Comparison of ENCODE assay signal across 10 cellular contexts in genomic region chr2:237322564-237322963, GRCh38.
DNase-seq lines count a peak whose midpoint lies in the region; ATAC-seq and TF ChIP-seq lines count a peak whose summit lies in the region.
"Had no signal": no experiment of that assay in that cellular context is flagged by ENCODE, and none has a peak within 500 bp of the region (broad histone marks: within the 10 kb centered on the region; RNA-seq: fewer than 3 reads in every experiment).

No MANE protein-coding gene starts in this region.

- H3K36me3 ChIP-seq in cardiac muscle cell (no peaks in the 10 kb centered on the region), uterus (no peaks in the 10 kb centered on the region)
- H3K36me3 ChIP-seq: SJCRH30 had no signal

- no peaks in the 10 kb centered on the region for H3K9me3 ChIP-seq in cardiac muscle cell (ENCODE audit: low read depth)
- H3K9me3 ChIP-seq in uterus: no peaks in the 10 kb centered on the region
- H3K9me3 ChIP-seq: SJCRH30 had no signal

- H3K4me3 ChIP-seq in cardiac muscle cell (no peak overlapping the region), uterus (no peak overlapping the region)
- H3K4me3 ChIP-seq: SJCRH30 had no signal

- ATAC-seq in Right ventricle myocardium inferior (no peak), GM18519 (IDR thresholded peaks at IDR 0.05; ENCODE audit: low FRiP score, unreplicated experiment) (no peak)
- peak; percentile 59 for ATAC-seq in activated naive CD8-positive, alpha-beta T cell treated with anti-CD3 and anti-CD28 coated beads, Interleukin-2, amount 50 U/mL, for 24 hours

- no peaks in the 10 kb centered on the region for H3K9me3 Mint-ChIP-seq in activated naive CD8-positive, alpha-beta T cell treated with anti-CD3 and anti-CD28 coated beads, Interleukin-2, amount 50 U/mL, for 24 hours
- H3K9me3 Mint-ChIP-seq: dendritic cell treated with granulocyte-macrophage colony-stimulating factor and Interleukin-4, amounts not matched to agents 40 ng/mL and 50 ng/mL, for 4 days had no signal

- H3K4me1 Mint-ChIP-seq in activated naive CD8-positive, alpha-beta T cell treated with anti-CD3 and anti-CD28 coated beads, Interleukin-2, amount 50 U/mL, for 24 hours: no peaks in the 10 kb centered on the region

- no peak overlapping the region for H3K4me3 Mint-ChIP-seq in activated naive CD8-positive, alpha-beta T cell treated with anti-CD3 and anti-CD28 coated beads, Interleukin-2, amount 50 U/mL, for 24 hours
- H3K4me3 Mint-ChIP-seq: dendritic cell treated with granulocyte-macrophage colony-stimulating factor and Interleukin-4, amounts not matched to agents 40 ng/mL and 50 ng/mL, for 4 days had no signal

- DNase-seq in cardiac muscle cell (ENCODE audit: low read depth in 1 of 2, low spot score in 1 of 2) (no peak), Right ventricle myocardium inferior (ENCODE audit: missing footprints) (no peak), left kidney (ENCODE audit: low read depth, low spot score) (peak; percentile 31), uterus (no peak), AML-193 (lab: John Stamatoyannopoulos, UW) (no peak), DMS153 treated with DMSO at 0.1 percent for 48 hours (lab: John Stamatoyannopoulos, UW; ENCODE audit: unreplicated experiment) (no peak)
- peak; percentile 15 for DNase-seq in activated naive CD8-positive, alpha-beta T cell treated with anti-CD3 and anti-CD28 coated beads, Interleukin-2, amount 50 U/mL, for 24 hours

- no peak for TF ChIP-seq POLR2A in uterus (IDR thresholded peaks at IDR 0.05)

- H3K27me3 Mint-ChIP-seq in activated naive CD8-positive, alpha-beta T cell treated with anti-CD3 and anti-CD28 coated beads, Interleukin-2, amount 50 U/mL, for 24 hours: peaks cover under 1% of the 10 kb centered on the region

- H3K4me1 ChIP-seq in cardiac muscle cell (ENCODE audit: low read depth): no peaks in the 10 kb centered on the region
- peaks cover 5 to 10% of the 10 kb centered on the region in 2 donors for H3K4me1 ChIP-seq in uterus

- TF ChIP-seq CTCF in cardiac muscle cell (IDR thresholded peaks at IDR 0.05; ENCODE audit: low read depth, low read length) (peak; percentile 26), uterus (IDR thresholded peaks at IDR 0.05) (no peak)

- intact Hi-C loops in Right ventricle myocardium inferior (cut with DNase I) (loop anchor here (2.0 kb wide), 1 partner anchor 156 kb away; no protein-coding TSS in a partner anchor), uterus (cut with DNase I; ENCODE audit: low total_unique reads) (no loop called here)

- H3K36me3 Mint-ChIP-seq in activated naive CD8-positive, alpha-beta T cell treated with anti-CD3 and anti-CD28 coated beads, Interleukin-2, amount 50 U/mL, for 24 hours (ENCODE audit: low read depth): no peaks in the 10 kb centered on the region

- H3K27me3 ChIP-seq in cardiac muscle cell (no peaks in the 10 kb centered on the region), uterus (no peaks in the 10 kb centered on the region)
- H3K27me3 ChIP-seq: SJCRH30 had no signal

- H3K27ac ChIP-seq in cardiac muscle cell (no peak overlapping the region), uterus (peak overlapping the region; percentile 70 to 99)
- H3K27ac ChIP-seq: SJCRH30 had no signal

- H3K27ac Mint-ChIP-seq in activated naive CD8-positive, alpha-beta T cell treated with anti-CD3 and anti-CD28 coated beads, Interleukin-2, amount 50 U/mL, for 24 hours: no peak overlapping the region
- H3K27ac Mint-ChIP-seq: dendritic cell treated with granulocyte-macrophage colony-stimulating factor and Interleukin-4, amounts not matched to agents 40 ng/mL and 50 ng/mL, for 4 days had no signal

Comparison
In these comparisons a context has a peak if more than half of its experiments do, and no peak if none do; other contexts are left out.
1. DNase-seq: peak in activated naive CD8-positive, alpha-beta T cell treated with anti-CD3 and anti-CD28 coated beads, Interleukin-2, amount 50 U/mL, for 24 hours (single experiment) and left kidney (single experiment); none in cardiac muscle cell (0 of 2), Right ventricle myocardium inferior (single experiment), uterus (0 of 2), AML-193 (0 of 2) and DMS153 treated with DMSO at 0.1 percent for 48 hours (single experiment).